Comparison of ENCODE assay signal across 2 cellular contexts in the genomic region with DNA sequence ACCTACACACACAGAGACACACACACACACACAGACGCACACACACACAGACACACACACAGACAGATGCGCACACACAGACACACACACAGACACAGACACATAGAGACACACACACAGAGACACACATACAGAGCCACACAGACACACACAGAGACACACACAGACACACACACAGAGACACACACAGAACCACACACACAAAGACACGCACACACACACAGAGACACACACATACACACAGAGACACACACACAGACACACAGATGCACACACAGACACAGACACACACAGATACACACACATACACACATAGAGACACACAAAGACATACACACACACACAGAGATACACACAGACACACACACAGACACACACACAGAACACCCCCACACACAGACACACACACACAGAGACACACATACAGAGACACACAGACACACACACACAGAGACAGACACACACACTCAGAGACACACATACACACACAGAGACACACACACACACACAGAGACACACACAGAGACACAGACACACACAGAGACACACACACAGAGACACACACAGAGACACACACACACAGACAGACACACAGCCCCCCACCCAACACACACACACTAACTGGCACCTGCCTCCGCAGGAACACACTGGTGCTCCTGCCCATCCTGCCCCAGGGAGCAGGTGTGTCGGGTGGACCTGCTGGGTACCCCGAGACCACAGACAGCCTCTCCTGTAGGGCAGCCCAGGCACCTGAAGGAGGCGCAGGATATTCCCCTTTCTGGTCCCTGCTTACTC.
TF ChIP-seq lines count a peak whose summit lies in the region.

No MANE protein-coding gene starts in this region.

TF ChIP-seq in IMR-90, 13 proteins besides CTCF, POLR2A, EP300 and RAD21:
- TF ChIP-seq ELK1 (IDR thresholded peaks at IDR 0.05; ENCODE audit: borderline replicate concordance, low read depth, low read length) (no peak), MXI1 (IDR thresholded peaks at IDR 0.05; ENCODE audit: borderline replicate concordance, low read depth, low read length) (no peak), USF2 (IDR thresholded peaks at IDR 0.05; ENCODE audit: low read depth, low read length) (no peak), MAZ (IDR thresholded peaks at IDR 0.05; ENCODE audit: borderline replicate concordance, low read depth, low read length) (no peak), FOS (IDR thresholded peaks at IDR 0.05; ENCODE audit: low read depth, low read length) (no peak), RFX5 (IDR thresholded peaks at IDR 0.05; ENCODE audit: low read depth, low read length) (no peak), MAFK (IDR thresholded peaks at IDR 0.05; ENCODE audit: low read depth, low read length) (no peak)

TF ChIP-seq in GM12878, 131 proteins besides CTCF, POLR2A, EP300 and RAD21:
- TF ChIP-seq FOXK2 (IDR thresholded peaks at IDR 0.05), result no peak
- TF ChIP-seq MEF2A (IDR thresholded peaks at IDR 0.05; ENCODE audit: insufficient read depth, low read depth, low read length), result no peak
- no peak for TF ChIP-seq ZNF24 (IDR thresholded peaks at IDR 0.05)
- TF ChIP-seq SKIL (IDR thresholded peaks at IDR 0.05; ENCODE audit: low read depth, poor library complexity, severe bottlenecking), result no peak
- no peak for TF ChIP-seq CBX5 (IDR thresholded peaks at IDR 0.05; ENCODE audit: low read depth)
- TF ChIP-seq, protein P1, sequence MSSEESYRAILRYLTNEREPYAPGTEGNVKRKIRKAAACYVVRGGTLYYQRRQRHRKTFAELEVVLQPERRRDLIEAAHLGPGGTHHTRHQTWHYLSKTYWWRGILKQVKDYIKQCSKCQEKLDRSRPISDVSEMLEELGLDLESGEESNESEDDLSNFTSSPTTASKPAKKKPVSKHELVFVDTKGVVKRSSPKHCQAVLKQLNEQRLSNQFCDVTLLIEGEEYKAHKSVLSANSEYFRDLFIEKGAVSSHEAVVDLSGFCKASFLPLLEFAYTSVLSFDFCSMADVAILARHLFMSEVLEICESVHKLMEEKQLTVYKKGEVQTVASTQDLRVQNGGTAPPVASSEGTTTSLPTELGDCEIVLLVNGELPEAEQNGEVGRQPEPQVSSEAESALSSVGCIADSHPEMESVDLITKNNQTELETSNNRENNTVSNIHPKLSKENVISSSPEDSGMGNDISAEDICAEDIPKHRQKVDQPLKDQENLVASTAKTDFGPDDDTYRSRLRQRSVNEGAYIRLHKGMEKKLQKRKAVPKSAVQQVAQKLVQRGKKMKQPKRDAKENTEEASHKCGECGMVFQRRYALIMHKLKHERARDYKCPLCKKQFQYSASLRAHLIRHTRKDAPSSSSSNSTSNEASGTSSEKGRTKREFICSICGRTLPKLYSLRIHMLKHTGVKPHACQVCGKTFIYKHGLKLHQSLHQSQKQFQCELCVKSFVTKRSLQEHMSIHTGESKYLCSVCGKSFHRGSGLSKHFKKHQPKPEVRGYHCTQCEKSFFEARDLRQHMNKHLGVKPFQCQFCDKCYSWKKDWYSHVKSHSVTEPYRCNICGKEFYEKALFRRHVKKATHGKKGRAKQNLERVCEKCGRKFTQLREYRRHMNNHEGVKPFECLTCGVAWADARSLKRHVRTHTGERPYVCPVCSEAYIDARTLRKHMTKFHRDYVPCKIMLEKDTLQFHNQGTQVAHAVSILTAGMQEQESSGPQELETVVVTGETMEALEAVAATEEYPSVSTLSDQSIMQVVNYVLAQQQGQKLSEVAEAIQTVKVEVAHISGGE (CRISPR knock-in tag; IDR thresholded peaks at IDR 0.05), result no peak
- TF ChIP-seq YY1 (IDR thresholded peaks at IDR 0.05; ENCODE audit: low read depth, low read length), result no peak
- TF ChIP-seq TAF1 (IDR thresholded peaks at IDR 0.05; ENCODE audit: borderline replicate concordance, low read depth, low read length), result no peak
- no peak for TF ChIP-seq ELK1 (IDR thresholded peaks at IDR 0.05; ENCODE audit: low read depth, low read length)
- no peak for TF ChIP-seq ZBED1 (IDR thresholded peaks at IDR 0.05; ENCODE audit: borderline replicate concordance)
- TF ChIP-seq, protein P2, sequence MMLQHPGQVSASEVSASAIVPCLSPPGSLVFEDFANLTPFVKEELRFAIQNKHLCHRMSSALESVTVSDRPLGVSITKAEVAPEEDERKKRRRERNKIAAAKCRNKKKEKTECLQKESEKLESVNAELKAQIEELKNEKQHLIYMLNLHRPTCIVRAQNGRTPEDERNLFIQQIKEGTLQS (IDR thresholded peaks at IDR 0.05; ENCODE audit: borderline replicate concordance, extremely low read depth, low read depth, low read length), result no peak
- no peak for TF ChIP-seq CBFB (IDR thresholded peaks at IDR 0.05; ENCODE audit: low read depth)
- TF ChIP-seq KAT2A (conservative IDR thresholded peaks at IDR 0.05; ENCODE audit: control insufficient read depth, low read depth, low read length), result no peak
- TF ChIP-seq NR2C2 (IDR thresholded peaks at IDR 0.05; ENCODE audit: borderline replicate concordance, control insufficient read depth, insufficient read length, low read depth), result no peak
- no peak for TF ChIP-seq EZH2 (IDR thresholded peaks at IDR 0.05; ENCODE audit: borderline replicate concordance, control insufficient read depth, low read depth, low read length)
- TF ChIP-seq NFYA (IDR thresholded peaks at IDR 0.05; ENCODE audit: borderline replicate concordance, low read depth, low read length), result no peak
- no peak for TF ChIP-seq LARP7 (IDR thresholded peaks at IDR 0.05)
